36 cellular contexts compared by ENCODE assay signal in the genomic region with DNA sequence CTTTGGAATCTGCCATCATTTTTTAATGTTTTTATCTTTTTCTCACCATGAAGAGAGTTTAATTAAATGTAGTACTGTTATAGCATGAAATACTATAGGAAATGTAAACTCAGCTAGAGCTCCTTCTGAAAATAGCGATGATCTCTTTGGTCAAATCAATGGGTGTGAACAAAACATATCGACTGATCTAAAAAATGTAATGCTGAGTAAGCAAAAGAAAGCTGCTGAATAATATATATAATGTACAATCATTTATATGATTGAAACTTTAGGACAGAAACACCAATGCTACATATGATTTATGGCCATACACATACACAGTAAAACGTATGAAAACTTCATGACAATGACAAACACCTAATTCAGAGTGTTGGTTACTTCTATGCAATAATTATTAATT.
"Had no signal": no experiment of that assay in that cellular context is flagged by ENCODE, and none has a peak within 500 bp of the region (broad histone marks: within the 10 kb centered on the region; RNA-seq: fewer than 3 reads in every experiment).

No MANE protein-coding gene starts in this region.

- H3K9me3 ChIP-seq: MG63 had no signal

- H3K36me3 ChIP-seq: MG63 had no signal

- DNase-seq: Karpas-422, Kasumi-1, MG63, MM.1S, MV-4-11, NCI-H1048, NCI-H1092, NCI-H1092 treated with DMSO at 0.1 percent for 48 hours, NCI-H1105, NCI-H1105 treated with DMSO at 0.1 percent for 48 hours, NCI-H1417, NCI-H1417 treated with DMSO at 0.1 percent for 48 hours, NCI-H1436, NCI-H1436 treated with DMSO at 0.1 percent for 48 hours, NCI-H146, NCI-H1694, NCI-H1694 treated with DMSO at 0.1 percent for 48 hours, NCI-H187, NCI-H187 treated with DMSO at 0.1 percent for 48 hours, NCI-H1930, NCI-H2029, NCI-H2029 treated with DMSO at 0.1 percent for 48 hours, NCI-H2081, NCI-H2081 treated with DMSO at 0.1 percent for 48 hours, NCI-H2107, NCI-H2171, NCI-H2171 treated with DMSO at 0.1 percent for 48 hours, NCI-H2227 treated with DMSO at 0.1 percent for 48 hours, NCI-H226, NCI-H345, NCI-H446, NCI-H446 treated with DMSO at 0.1 percent for 48 hours, NCI-H510A, NCI-H510A treated with DMSO at 0.1 percent for 48 hours, NCI-H524, NCI-H524 treated with DMSO at 0.1 percent for 48 hours had no signal

- H3K4me3 ChIP-seq: MG63 had no signal
